22 cellular contexts compared by ENCODE assay signal in genomic region chr9:82535432-82535998, GRCh38.
"Had no signal": no experiment of that assay in that cellular context is flagged by ENCODE, and none has a peak within 500 bp of the region (broad histone marks: within the 10 kb centered on the region; RNA-seq: fewer than 3 reads in every experiment).

No MANE protein-coding gene starts in this region.

- H3K27ac ChIP-seq: heart left ventricle, neutrophil, pancreas, right lobe of liver, thoracic aorta, upper lobe of left lung had no signal

- H3K9me3 ChIP-seq: heart left ventricle, neutrophil, pancreas, right lobe of liver, thoracic aorta, upper lobe of left lung had no signal

- H3K27me3 ChIP-seq: heart left ventricle, neutrophil, pancreas, right lobe of liver, upper lobe of left lung had no signal

- H3K36me3 ChIP-seq: heart left ventricle, neutrophil, pancreas, right lobe of liver, thoracic aorta, upper lobe of left lung had no signal

- DNase-seq: activated CD4-positive, alpha-beta memory T cell treated with anti-CD3 and anti-CD28 coated beads, Interleukin-2, amount 10 ng/mL, durations not matched to agents 7 days and 5 days; activated CD4-positive, alpha-beta T cell treated with anti-CD3 and anti-CD28 coated beads for 48 hours; activated CD4-positive, CD25-positive, alpha-beta regulatory T cell; activated CD8-positive, alpha-beta memory T cell treated with anti-CD3 and anti-CD28 coated beads, Interleukin-2, amount 10 ng/mL, durations not matched to agents 7 days and 5 days; activated naive CD4-positive, alpha-beta T cell; activated naive CD8-positive, alpha-beta T cell treated with anti-CD3 and anti-CD28 coated beads for 36 hours; amniotic stem cell; cortex of kidney; erythroblast; heart left ventricle; natural killer cell; pancreas; right lobe of liver; small intestine; stimulated activated CD4-positive, alpha-beta T cell treated with anti-CD3 and anti-CD28 coated beads, Interleukin-4, amount 100 ng/mL, for 24 hours; T-helper 1 cell; T-helper 9 cell; upper lobe of left lung had no signal

- ATAC-seq: activated CD8-positive, alpha-beta memory T cell treated with anti-CD3 and anti-CD28 coated beads, Interleukin-2, amount 10 ng/mL, durations not matched to agents 7 days and 5 days; activated T-helper 17 cell treated with anti-CD3 and anti-CD28 coated beads, Interleukin-2, amount 50 U/mL, for 72 hours; heart left ventricle; natural killer cell; pancreas; right lobe of liver; stimulated activated effector memory CD8-positive, alpha-beta T cell treated with anti-CD3 and anti-CD28 coated beads, Interleukin-12 subunit alpha, Interleukin-12 subunit beta, amount 100 ng/mL, for 72 hours had no signal

- H3K4me3 ChIP-seq: heart left ventricle, pancreas, right lobe of liver, thoracic aorta, upper lobe of left lung had no signal
